In the genomic region with DNA sequence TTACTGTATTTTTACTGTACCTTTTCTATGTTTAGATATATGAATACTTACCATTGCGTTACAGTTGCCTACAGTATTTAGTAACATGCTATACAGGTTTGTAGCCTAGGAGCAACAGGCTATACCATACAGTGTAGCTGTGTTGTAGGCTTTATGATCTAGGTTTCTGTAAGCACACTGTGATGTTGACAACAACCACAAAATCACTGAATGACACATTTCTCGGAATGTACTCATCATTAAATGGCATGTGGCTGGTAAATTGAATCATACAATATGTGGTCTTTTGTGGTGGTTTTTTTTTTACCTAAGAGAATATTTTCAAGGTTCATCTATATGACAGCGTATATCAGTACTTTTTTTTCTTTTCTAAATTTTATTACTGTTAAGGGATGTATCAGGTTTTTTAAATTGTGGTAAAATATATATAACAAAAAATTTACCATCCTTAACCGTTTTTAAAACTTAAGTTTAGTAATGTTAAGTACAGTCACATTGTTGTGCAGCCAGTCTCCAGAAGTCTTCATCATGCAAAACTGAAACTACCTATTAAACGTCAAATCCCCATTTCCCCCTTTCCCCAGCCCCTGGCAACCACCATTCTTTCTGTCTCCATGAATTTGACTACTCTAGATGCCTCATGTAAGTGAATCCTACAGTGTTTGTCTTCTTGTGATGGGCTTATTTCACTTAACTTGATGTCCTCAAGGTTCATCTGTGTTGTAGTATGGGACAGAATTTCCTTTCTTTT, we compare ENCODE assay signal across 10 cellular contexts. TPM values are rescaled to one million over a fixed set of nuclear protein-coding genes. Genes with fewer than 3 reads are reported as not detected.
DNase-seq lines count a peak whose midpoint lies in the region; ATAC-seq lines count a peak whose summit lies in the region.
"Had no signal": no experiment of that assay in that cellular context is flagged by ENCODE, and none has a peak within 500 bp of the region (broad histone marks: within the 10 kb centered on the region; RNA-seq: fewer than 3 reads in every experiment).

No MANE protein-coding gene starts in this region.

- H3K4me3 ChIP-seq in Karpas-422 (ENCODE audit: low read length): no peak overlapping the region
- H3K4me3 ChIP-seq: pancreas had no signal

- H3K9me3 ChIP-seq in Karpas-422 (ENCODE audit: low read length): no peaks in the 10 kb centered on the region
- H3K9me3 ChIP-seq: pancreas had no signal

- H3K27ac ChIP-seq in Karpas-422 (ENCODE audit: low read length): no peak overlapping the region
- H3K27ac ChIP-seq: pancreas had no signal

- H3K9ac ChIP-seq in Karpas-422 (ENCODE audit: low read length): no peak overlapping the region

- no peaks in the 10 kb centered on the region for H3K27me3 ChIP-seq in Karpas-422 (ENCODE audit: low read length)
- H3K27me3 ChIP-seq: pancreas had no signal

- no peaks in the 10 kb centered on the region for H3K4me1 ChIP-seq in Karpas-422 (ENCODE audit: low read length)

- no peaks in the 10 kb centered on the region for H3K9me2 ChIP-seq in Karpas-422 (replicated peaks; ENCODE audit: insufficient read depth, low read length)

- no peak overlapping the region for H2AFZ ChIP-seq in Karpas-422 (ENCODE audit: low read length)

- no peaks in the 10 kb centered on the region for H4K20me1 ChIP-seq in Karpas-422 (ENCODE audit: insufficient read depth, low read depth, low read length)

- no peak overlapping the region for H3K4me2 ChIP-seq in Karpas-422 (ENCODE audit: low read depth, low read length, poor library complexity, severe bottlenecking)

- peak; percentile 82 for ATAC-seq in HG03439 (IDR thresholded peaks at IDR 0.05; ENCODE audit: unreplicated experiment)
- no peak for ATAC-seq in GM21576 (IDR thresholded peaks at IDR 0.05; ENCODE audit: unreplicated experiment)
- ATAC-seq: pancreas had no signal

- peaks cover 10% of the 10 kb centered on the region; the same call in 1 of the 2 replicates for H3K36me3 ChIP-seq in Karpas-422 (ENCODE audit: insufficient read depth, low read length)

- DNase-seq in stimulated activated CD4-positive, alpha-beta T cell treated with anti-CD3 and anti-CD28 coated beads, Interleukin-4, amount 100 ng/mL, for 24 hours: peak; percentile 28
- DNase-seq in stimulated activated CD4-positive, alpha-beta T cell treated with anti-CD3 and anti-CD28 coated beads, Interleukin-4, amount 100 ng/mL, for 1 hour: no peak
- peak; percentile 48 for DNase-seq in astrocyte of the hippocampus (ENCODE audit: low read depth, low spot score)
- no peak for DNase-seq in activated gamma-delta T cell (lab: John Stamatoyannopoulos, UW)
- no peak for DNase-seq in Karpas-422
- no peak for DNase-seq in NCI-H1694 treated with DMSO at 0.1 percent for 48 hours (lab: John Stamatoyannopoulos, UW)
- DNase-seq: NCI-H524, pancreas had no signal

- H3K79me2 ChIP-seq in Karpas-422 (ENCODE audit: low read length): peaks cover 68% of the 10 kb centered on the region

RNA-seq across cellular contexts. Expression of a gene that starts 21.5 kb away (rescaled TPM):
- 46.4 and 65.7 TPM in 2 replicates for total RNA-seq in Karpas-422 (2014; rRNA removed; shearing (Covaris generic); ENCODE audit: low replicate concordance)

RNA-seq across cellular contexts. Expression of a gene that starts 35.8 kb away (rescaled TPM):
- total RNA-seq in Karpas-422 (2014; rRNA removed; shearing (Covaris generic); ENCODE audit: low replicate concordance): 0.22 and 0.71 TPM in 2 replicates

Comparison
In these comparisons a context has a peak if more than half of its experiments do, and no peak if none do; other contexts are left out.
1. DNase-seq: peak in stimulated activated CD4-positive, alpha-beta T cell treated with anti-CD3 and anti-CD28 coated beads, Interleukin-4, amount 100 ng/mL, for 24 hours (single experiment) and astrocyte of the hippocampus (single experiment); none in stimulated activated CD4-positive, alpha-beta T cell treated with anti-CD3 and anti-CD28 coated beads, Interleukin-4, amount 100 ng/mL, for 1 hour (single experiment), activated gamma-delta T cell (single experiment), Karpas-422 (single experiment) and NCI-H1694 treated with DMSO at 0.1 percent for 48 hours (single experiment).